ENCODE assay signal across 12 cellular contexts in genomic region chr15:70083946-70084345, GRCh38. TPM values are rescaled to one million over a fixed set of nuclear protein-coding genes. Genes with fewer than 3 reads are reported as not detected.
A peak's percentile ranks its signal among the peaks of the same experiment; 100 is the strongest.
DNase-seq lines count a peak whose midpoint lies in the region; ATAC-seq lines count a peak whose summit lies in the region.
"Had no signal": no experiment of that assay in that cellular context is flagged by ENCODE, and none has a peak within 500 bp of the region (broad histone marks: within the 10 kb centered on the region; RNA-seq: fewer than 3 reads in every experiment).

No MANE protein-coding gene starts in this region.

- peaks cover 65% of the 10 kb centered on the region for H3K4me1 Mint-ChIP-seq in activated naive CD4-positive, alpha-beta T cell treated with anti-CD3 and anti-CD28 coated beads for 36 hours (ENCODE audit: low read depth)
- H3K4me1 Mint-ChIP-seq in activated CD4-positive, alpha-beta memory T cell treated with anti-CD3 and anti-CD28 coated beads, Interleukin-2, amount 10 ng/mL, durations not matched to agents 7 days and 5 days: peaks cover 63% of the 10 kb centered on the region
- H3K4me1 Mint-ChIP-seq in stimulated activated naive B cell treated with anti-CD40 and anti-IgM and Interleukin-4, amounts not matched to agents 10 μg/mL and 1 μg/mL and 100 μg/mL, for 72 hours: peaks cover 35 to 55% of the 10 kb centered on the region in 2 donors

- POLR2A ChIA-PET in activated CD4-positive, alpha-beta memory T cell treated with anti-CD3 and anti-CD28 coated beads, Interleukin-2, amount 10 ng/mL, durations not matched to agents 7 days and 5 days (lab: Charles Lee): interaction anchor here (1.6 to 2.4 kb wide), 2 partner anchors 8 to 11 kb away, joined by 6 to 11 read pairs; no protein-coding TSS in a partner anchor

- no peaks in the 10 kb centered on the region for H3K27me3 Mint-ChIP-seq in activated naive CD4-positive, alpha-beta T cell treated with anti-CD3 and anti-CD28 coated beads for 36 hours (ENCODE audit: low read depth)
- H3K27me3 Mint-ChIP-seq in activated CD4-positive, alpha-beta memory T cell treated with anti-CD3 and anti-CD28 coated beads, Interleukin-2, amount 10 ng/mL, durations not matched to agents 7 days and 5 days: no peaks in the 10 kb centered on the region
- no peaks in the 10 kb centered on the region for H3K27me3 Mint-ChIP-seq in stimulated activated naive B cell treated with anti-CD40 and anti-IgM and Interleukin-4, amounts not matched to agents 10 μg/mL and 1 μg/mL and 100 μg/mL, for 72 hours

- H3K4me3 Mint-ChIP-seq in activated naive CD4-positive, alpha-beta T cell treated with anti-CD3 and anti-CD28 coated beads for 36 hours: no peak overlapping the region
- no peak overlapping the region for H3K4me3 Mint-ChIP-seq in activated CD4-positive, alpha-beta memory T cell treated with anti-CD3 and anti-CD28 coated beads, Interleukin-2, amount 10 ng/mL, durations not matched to agents 7 days and 5 days
- H3K4me3 Mint-ChIP-seq in stimulated activated naive B cell treated with anti-CD40 and anti-IgM and Interleukin-4, amounts not matched to agents 10 μg/mL and 1 μg/mL and 100 μg/mL, for 72 hours: no peak overlapping the region

- CTCF ChIA-PET in activated naive CD4-positive, alpha-beta T cell treated with anti-CD3 and anti-CD28 coated beads for 36 hours (lab: Charles Lee): interaction anchor here (0.7 kb wide), 1 partner anchor 59 kb away, joined by 4 read pairs; no protein-coding TSS in a partner anchor
- CTCF ChIA-PET in activated CD4-positive, alpha-beta memory T cell treated with anti-CD3 and anti-CD28 coated beads, Interleukin-2, amount 10 ng/mL, durations not matched to agents 7 days and 5 days (lab: Charles Lee): no interaction called here

- no peaks in the 10 kb centered on the region for H3K9me3 Mint-ChIP-seq in activated naive CD4-positive, alpha-beta T cell treated with anti-CD3 and anti-CD28 coated beads for 36 hours
- no peaks in the 10 kb centered on the region for H3K9me3 Mint-ChIP-seq in activated CD4-positive, alpha-beta memory T cell treated with anti-CD3 and anti-CD28 coated beads, Interleukin-2, amount 10 ng/mL, durations not matched to agents 7 days and 5 days
- no peaks in the 10 kb centered on the region for H3K9me3 Mint-ChIP-seq in stimulated activated naive B cell treated with anti-CD40 and anti-IgM and Interleukin-4, amounts not matched to agents 10 μg/mL and 1 μg/mL and 100 μg/mL, for 72 hours

- ATAC-seq in HG02678 (IDR thresholded peaks at IDR 0.05; ENCODE audit: unreplicated experiment): peak; percentile 50
- peak; percentile 69 to 81 for ATAC-seq in stimulated activated naive B cell treated with anti-CD40 and anti-IgM and Interleukin-4, amounts not matched to agents 10 μg/mL and 1 μg/mL and 100 μg/mL, for 72 hours (replicated peaks)
- ATAC-seq: K562, mucosa of descending colon, sciatic nerve had no signal

- intact Hi-C loops in activated naive CD4-positive, alpha-beta T cell treated with anti-CD3 and anti-CD28 coated beads for 36 hours (cut with micrococcal nuclease): no loop called here

- DNase-seq in activated naive CD4-positive, alpha-beta T cell treated with anti-CD3 and anti-CD28 coated beads for 36 hours: no peak
- no peak for DNase-seq in activated naive CD4-positive, alpha-beta T cell (lab: John Stamatoyannopoulos, UW)
- peak; percentile 34 for DNase-seq in activated CD4-positive, alpha-beta memory T cell treated with anti-CD3 and anti-CD28 coated beads, Interleukin-2, amount 10 ng/mL, durations not matched to agents 7 days and 5 days
- DNase-seq in stimulated activated naive B cell treated with anti-CD40 and anti-IgM and Interleukin-4, amounts not matched to agents 10 μg/mL and 1 μg/mL and 100 μg/mL, for 72 hours: no peak
- DNase-seq in SIG-M5 treated with dmso at 0.1 percent for 504 hours (lab: John Stamatoyannopoulos, UW; ENCODE audit: unreplicated experiment): no peak
- DNase-seq in Ammon's horn (ENCODE audit: low spot score): no peak
- no peak for DNase-seq in cortex of kidney (lab: John Stamatoyannopoulos, UW)
- DNase-seq: mucosa of descending colon, T1000 had no signal

- H3K27ac Mint-ChIP-seq in activated naive CD4-positive, alpha-beta T cell treated with anti-CD3 and anti-CD28 coated beads for 36 hours: peak overlapping the region; percentile 17
- H3K27ac Mint-ChIP-seq in activated CD4-positive, alpha-beta memory T cell treated with anti-CD3 and anti-CD28 coated beads, Interleukin-2, amount 10 ng/mL, durations not matched to agents 7 days and 5 days: no peak overlapping the region
- no peak overlapping the region for H3K27ac Mint-ChIP-seq in stimulated activated naive B cell treated with anti-CD40 and anti-IgM and Interleukin-4, amounts not matched to agents 10 μg/mL and 1 μg/mL and 100 μg/mL, for 72 hours

- H3K36me3 Mint-ChIP-seq in activated naive CD4-positive, alpha-beta T cell treated with anti-CD3 and anti-CD28 coated beads for 36 hours (ENCODE audit: low read depth): peaks cover 51% of the 10 kb centered on the region
- H3K36me3 Mint-ChIP-seq in activated CD4-positive, alpha-beta memory T cell treated with anti-CD3 and anti-CD28 coated beads, Interleukin-2, amount 10 ng/mL, durations not matched to agents 7 days and 5 days (ENCODE audit: low read depth): peaks cover 78% of the 10 kb centered on the region
- H3K36me3 Mint-ChIP-seq in stimulated activated naive B cell treated with anti-CD40 and anti-IgM and Interleukin-4, amounts not matched to agents 10 μg/mL and 1 μg/mL and 100 μg/mL, for 72 hours: peaks cover 27 to 62% of the 10 kb centered on the region in 2 donors

RNA-seq across cellular contexts. Expression of gene TLE3, which starts 13.8 kb away (rescaled TPM):
- 100 to 1,000 TPM; 105 to 109 TPM for total RNA-seq in activated naive CD4-positive, alpha-beta T cell treated with anti-CD3 and anti-CD28 coated beads for 36 hours
- total RNA-seq in activated CD4-positive, alpha-beta memory T cell treated with anti-CD3 and anti-CD28 coated beads, Interleukin-2, amount 10 ng/mL, durations not matched to agents 7 days and 5 days: 10 to 100 TPM; 59.2 TPM
